In genomic region chr4:26860922-26861433, GRCh38 we compare ENCODE assay signal across 1 cellular context.
TF ChIP-seq lines count a peak whose summit lies in the region.

No MANE protein-coding gene starts in this region.

TF ChIP-seq in GM12878, 131 proteins besides CTCF, POLR2A, EP300 and RAD21 (continued from another document and continues in another):
- TF ChIP-seq ZNF24 (IDR thresholded peaks at IDR 0.05) (no peak), RB1 (IDR thresholded peaks at IDR 0.05; ENCODE audit: borderline replicate concordance) (no peak), ESRRA (IDR thresholded peaks at IDR 0.05; ENCODE audit: low read length) (no peak), ZNF622 (IDR thresholded peaks at IDR 0.05) (no peak), SUZ12 (IDR thresholded peaks at IDR 0.05; ENCODE audit: unreplicated experiment) (no peak), KLF5 (IDR thresholded peaks at IDR 0.05; ENCODE audit: partially characterized antibody) (no peak), ATF7 (IDR thresholded peaks at IDR 0.05; ENCODE audit: low read depth) (no peak), ZBED1 (IDR thresholded peaks at IDR 0.05; ENCODE audit: borderline replicate concordance) (0 out of 2 replicates have a peak, but pooled peaks have one; percentile 10), DPF2 (IDR thresholded peaks at IDR 0.05) (peak; percentile 87), NKRF (conservative IDR thresholded peaks at IDR 0.05) (peak; percentile 86), TARDBP (IDR thresholded peaks at IDR 0.05; ENCODE audit: borderline replicate concordance) (no peak), PRDM15 (CRISPR knock-in tag; IDR thresholded peaks at IDR 0.05) (no peak), CUX1 (IDR thresholded peaks at IDR 0.05; ENCODE audit: insufficient replicate concordance, low read depth, low read length) (no peak), ZNF274 (IDR thresholded peaks at IDR 0.05; ENCODE audit: insufficient read depth, insufficient read length) (no peak), ZBTB4 (CRISPR knock-in tag; IDR thresholded peaks at IDR 0.05) (no peak), ZNF687 (IDR thresholded peaks at IDR 0.05) (no peak), BCLAF1 (IDR thresholded peaks at IDR 0.05) (no peak), LARP7 (IDR thresholded peaks at IDR 0.05) (peak; percentile 90), CEBPB (IDR thresholded peaks at IDR 0.05; ENCODE audit: borderline replicate concordance in 1 of 2, low read depth in 2 of 2, low read length in 2 of 2) (no peak), CHD4 (IDR thresholded peaks at IDR 0.05) (no peak), BHLHE40 (IDR thresholded peaks at IDR 0.05; ENCODE audit: borderline replicate concordance in 1 of 2, low read depth in 2 of 2, low read length in 1 of 2) (peak in 1 of 2 experiments; percentile 44; a peak in 3 of 4 replicates), REST (IDR thresholded peaks at IDR 0.05; ENCODE audit: low read depth, low read length) (no peak), IKZF1 (conservative IDR thresholded peaks at IDR 0.05) (peak; percentile 33; the same call in 1 of the 2 replicates), PAX5 (IDR thresholded peaks at IDR 0.05; ENCODE audit: borderline replicate concordance, low read depth, low read length) (no peak), CHD2 (IDR thresholded peaks at IDR 0.05; ENCODE audit: borderline replicate concordance, low read depth, low read length) (no peak), GATAD2B (conservative IDR thresholded peaks at IDR 0.05; ENCODE audit: low read depth) (peak; percentile 57; the same call in 1 of the 2 replicates), EZH2 (IDR thresholded peaks at IDR 0.05; ENCODE audit: borderline replicate concordance, control insufficient read depth, low read depth, low read length) (no peak), NBN (IDR thresholded peaks at IDR 0.05) (no peak), RUNX3 (IDR thresholded peaks at IDR 0.05; ENCODE audit: low read length) (peak; percentile 20; the same call in 1 of the 2 replicates), NR2F1 (conservative IDR thresholded peaks at IDR 0.05) (peak; percentile 73)
